ENCODE assay signal across 9 cellular contexts in the genomic region with DNA sequence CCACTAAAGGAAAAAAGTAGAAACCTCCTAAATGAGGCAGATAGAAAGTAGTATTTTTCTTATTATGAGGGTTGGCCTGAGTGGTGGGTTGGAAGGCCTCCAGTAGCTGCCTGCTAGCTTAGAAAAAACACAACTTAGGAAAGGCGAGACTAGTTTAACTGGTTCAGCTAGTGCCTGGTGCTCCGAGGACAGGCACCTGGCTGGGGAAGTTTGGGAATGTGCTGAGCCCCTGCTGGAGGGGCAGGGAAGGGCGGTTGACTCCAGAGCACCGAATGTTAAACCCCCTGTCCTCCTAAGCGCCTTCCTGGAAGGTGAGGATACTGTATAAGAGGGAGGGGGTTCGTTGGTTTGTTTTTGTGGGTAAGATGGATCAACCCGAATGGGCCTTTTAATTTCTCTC. TPM values are rescaled to one million over a fixed set of nuclear protein-coding genes. Genes with fewer than 3 reads are reported as not detected.
DNase-seq lines count a peak whose midpoint lies in the region; ATAC-seq and TF ChIP-seq lines count a peak whose summit lies in the region.
"Had no signal": no experiment of that assay in that cellular context is flagged by ENCODE, and none has a peak within 500 bp of the region (broad histone marks: within the 10 kb centered on the region; RNA-seq: fewer than 3 reads in every experiment).

No MANE protein-coding gene starts in this region.

- H3K4me1 Mint-ChIP-seq in T-helper 1 cell treated with Interleukin-12 subunit alpha and Interleukin-12 subunit beta and Interleukin-4 antibody, amounts not matched to agents 30 μg/mL and 1 μg/mL, for 36 hours (ENCODE audit: low read depth), result peaks cover 53% of the 10 kb centered on the region

- H3K9me2 ChIP-seq in Karpas-422 (replicated peaks; ENCODE audit: insufficient read depth, low read length), result no peaks in the 10 kb centered on the region

- no peak for TF ChIP-seq POLR2A in stomach (IDR thresholded peaks at IDR 0.05)

- H3K27me3 Mint-ChIP-seq in T-helper 1 cell treated with Interleukin-12 subunit alpha and Interleukin-12 subunit beta and Interleukin-4 antibody, amounts not matched to agents 30 μg/mL and 1 μg/mL, for 36 hours (ENCODE audit: low read depth), result no peaks in the 10 kb centered on the region

- H3K27ac ChIP-seq in RWPE1 (no peak overlapping the region), stomach (peak overlapping the region; percentile 44 to 77 (median 56)), Karpas-422 (ENCODE audit: low read length) (no peak overlapping the region)

- no peak overlapping the region for H3K9ac ChIP-seq in Karpas-422 (ENCODE audit: low read length)

- H3K27me3 ChIP-seq in stomach, result no peaks in the 10 kb centered on the region
- no peaks in the 10 kb centered on the region for H3K27me3 ChIP-seq in Karpas-422 (ENCODE audit: low read length)

- POLR2A ChIA-PET in RWPE1 (lab: Yijun Ruan, JAX; ENCODE audit: low non-redundant PET), result no interaction called here

- CTCF ChIA-PET in RWPE1 (lab: Yijun Ruan, JAX), result interaction anchor here (0.6 to 1.5 kb wide), 5 partner anchors 9 to 1863 kb away, joined by 3 to 5 read pairs (median 3); no protein-coding TSS in a partner anchor

- intact Hi-C loops in stomach (cut with DNase I; ENCODE audit: low total_unique reads), result no loop called here

- H2AFZ ChIP-seq in Karpas-422 (ENCODE audit: low read length), result no peak overlapping the region

- TF ChIP-seq EP300 in stomach (IDR thresholded peaks at IDR 0.05), result no peak

- peaks cover 8 to 24% (median 14%) of the 10 kb centered on the region in 4 donors for H3K36me3 ChIP-seq in stomach
- no peaks in the 10 kb centered on the region for H3K36me3 ChIP-seq in Karpas-422 (ENCODE audit: insufficient read depth, low read length)

- H3K79me2 ChIP-seq in Karpas-422 (ENCODE audit: low read length), result no peaks in the 10 kb centered on the region

- DNase-seq in T-helper 1 cell, result no peak
- DNase-seq in RWPE1 (ENCODE audit: low spot score), result peak; percentile 84
- peak; percentile 32 for DNase-seq in fibroblast of the aortic adventitia (ENCODE audit: low read depth)
- peak; percentile 80 for DNase-seq in stomach
- DNase-seq in NCI-H2081 treated with DMSO at 0.1 percent for 48 hours (lab: John Stamatoyannopoulos, UW), result no peak
- DNase-seq in Karpas-422, result no peak

- H3K36me3 Mint-ChIP-seq in T-helper 1 cell treated with Interleukin-12 subunit alpha and Interleukin-12 subunit beta and Interleukin-4 antibody, amounts not matched to agents 30 μg/mL and 1 μg/mL, for 36 hours (ENCODE audit: low read depth), result peaks cover 4% of the 10 kb centered on the region

- H3K9me3 Mint-ChIP-seq in T-helper 1 cell treated with Interleukin-12 subunit alpha and Interleukin-12 subunit beta and Interleukin-4 antibody, amounts not matched to agents 30 μg/mL and 1 μg/mL, for 36 hours, result no peaks in the 10 kb centered on the region

- WGBS in stomach, 5 donors, result 23 to 46% (median 39%) methylated on average over 7 of the region's 7 CpGs

- H3K4me3 ChIP-seq in fibroblast of the aortic adventitia (ENCODE audit: low read depth, low read length) (no peak overlapping the region), stomach (no peak overlapping the region), Karpas-422 (ENCODE audit: low read length) (no peak overlapping the region)

- no peak overlapping the region for H3K4me3 Mint-ChIP-seq in T-helper 1 cell treated with Interleukin-12 subunit alpha and Interleukin-12 subunit beta and Interleukin-4 antibody, amounts not matched to agents 30 μg/mL and 1 μg/mL, for 36 hours

- H3K4me1 ChIP-seq in stomach, result peaks cover 40 to 76% (median 54%) of the 10 kb centered on the region in 4 donors
- peaks cover 14% of the 10 kb centered on the region for H3K4me1 ChIP-seq in Karpas-422 (ENCODE audit: low read length)

- no peak for ATAC-seq in HG03108 (IDR thresholded peaks at IDR 0.05; ENCODE audit: unreplicated experiment)

- peak overlapping the region; percentile 84 for H3K27ac Mint-ChIP-seq in T-helper 1 cell treated with Interleukin-12 subunit alpha and Interleukin-12 subunit beta and Interleukin-4 antibody, amounts not matched to agents 30 μg/mL and 1 μg/mL, for 36 hours

- no peak overlapping the region for H3K4me2 ChIP-seq in Karpas-422 (ENCODE audit: low read depth, low read length, poor library complexity, severe bottlenecking)

- TF ChIP-seq CTCF in RWPE1 (conservative IDR thresholded peaks at IDR 0.05; ENCODE audit: low read depth) (no peak), fibroblast of the aortic adventitia (IDR thresholded peaks at IDR 0.05; ENCODE audit: insufficient read depth, low read length) (peak; percentile 45), stomach (IDR thresholded peaks at IDR 0.05) (peak in 5 of 7 experiments; percentile 38 to 74 (median 49))

- H3K9me3 ChIP-seq in stomach (no peaks in the 10 kb centered on the region), Karpas-422 (ENCODE audit: low read length) (no peaks in the 10 kb centered on the region)

- H4K20me1 ChIP-seq in Karpas-422 (ENCODE audit: insufficient read depth, low read depth, low read length), result no peaks in the 10 kb centered on the region

RNA-seq across cellular contexts. Expression of a gene that starts 19.9 kb away (rescaled TPM):
- total RNA-seq in fibroblast of the aortic adventitia (ENCODE audit: low replicate concordance) (0.18 and 2.9 TPM in 2 replicates), stomach (100 to 1,000 TPM in 1 of 5 donors, 10 to 100 TPM in 3, 1 to 10 TPM in 1; 5.0 to 110 (median 27.2) TPM)
- 10 to 100 TPM; 13.0 to 34.2 (median 21.0) TPM for polyA plus RNA-seq in stomach
- total RNA-seq in Karpas-422 (2014; rRNA removed; shearing (Covaris generic); ENCODE audit: low replicate concordance), result 0.79 TPM in 1 of 2 replicates, not detected in the other
- total RNA-seq: Daoy had no signal

RNA-seq across cellular contexts. Expression of a gene that starts 51.6 kb away (rescaled TPM):
- total RNA-seq in fibroblast of the aortic adventitia (ENCODE audit: low replicate concordance) (9.2 and 16.2 TPM in 2 replicates), stomach (10 to 100 TPM in 2 of 5 donors, 1 to 10 TPM in 2, not detected in 1; 2.7 to 29.2 (median 10.2) TPM)
- polyA plus RNA-seq in stomach, result 1 to 10 TPM; 2.9 to 5.2 (median 3.9) TPM
- total RNA-seq in Karpas-422 (2014; rRNA removed; shearing (Covaris generic); ENCODE audit: low replicate concordance), result 7.9 and 23.0 TPM in 2 replicates

Comparison
In these comparisons a context has a peak if more than half of its experiments do, and no peak if none do; other contexts are left out.
1. DNase-seq: peak in RWPE1 (single experiment), fibroblast of the aortic adventitia (single experiment) and stomach (single experiment); none in T-helper 1 cell (0 of 5), NCI-H2081 treated with DMSO at 0.1 percent for 48 hours (single experiment) and Karpas-422 (single experiment).
2. H3K27ac ChIP-seq: peak in stomach (5 of 5); none in RWPE1 (single experiment) and Karpas-422 (single experiment).